ENCODE assay signal across 13 cellular contexts in genomic region chr7:5553298-5553877, GRCh38. TPM values are rescaled to one million over a fixed set of nuclear protein-coding genes. Genes with fewer than 3 reads are reported as not detected.
A peak's percentile ranks its signal among the peaks of the same experiment; 100 is the strongest.
DNase-seq lines count a peak whose midpoint lies in the region; ATAC-seq and TF ChIP-seq lines count a peak whose summit lies in the region.
"Had no signal": no experiment of that assay in that cellular context is flagged by ENCODE, and none has a peak within 500 bp of the region (broad histone marks: within the 10 kb centered on the region; RNA-seq: fewer than 3 reads in every experiment).

No MANE protein-coding gene starts in this region.

- no peak overlapping the region for H3K9ac ChIP-seq in GM23248

- DNase-seq in GM23248 (peak; percentile 32), Panc1 (ENCODE audit: low read depth, low spot score) (no peak), iPS-NIHi11 (ENCODE audit: low spot score) (peak; percentile 4), type B pancreatic cell (ENCODE audit: extremely low spot score, unreplicated experiment) (no peak), natural killer cell (no peak), RKO (ENCODE audit: low spot score) (no peak)
- DNase-seq in stimulated activated naive CD4-positive, alpha-beta T cell treated with Interleukin-2 at 50 U/mL for 16 hours (lab: John Stamatoyannopoulos, UW) = no peak
- DNase-seq: activated naive CD4-positive, alpha-beta T cell treated with anti-CD3 and anti-CD28 coated beads for 36 hours; H9; kidney; NCI-H2107; SJCRH30; stimulated activated CD4-positive, alpha-beta T cell treated with anti-CD3 and anti-CD28 coated beads, Interleukin-4, amount 100 ng/mL, for 1 hour had no signal

- H3K79me2 ChIP-seq in GM23248 (ENCODE audit: insufficient read depth) = no peaks in the 10 kb centered on the region

- no TSS peak for BruUV-seq in Panc1 (replicated peaks; lab: Mats Ljungman, UMichigan)

- no peak overlapping the region for H3K4me3 Mint-ChIP-seq in type B pancreatic cell
- no peak overlapping the region for H3K4me3 Mint-ChIP-seq in natural killer cell

- POLR2A ChIA-PET in Panc1 (lab: Charles Lee) = interaction anchor here (0.6 to 0.7 kb wide), 3 partner anchors 24 to 274 kb away, joined by 3 to 7 read pairs (median 3); no protein-coding TSS in a partner anchor

- H3K9me3 Mint-ChIP-seq in type B pancreatic cell = no peaks in the 10 kb centered on the region
- H3K9me3 Mint-ChIP-seq in natural killer cell = no peaks in the 10 kb centered on the region
- H3K9me3 Mint-ChIP-seq: activated naive CD4-positive, alpha-beta T cell treated with anti-CD3 and anti-CD28 coated beads for 36 hours; H9 had no signal

- ATAC-seq in Panc1 = peak; percentile 16; the same call in 1 of the 2 replicates
- no peak for ATAC-seq in natural killer cell

- H3K36me3 ChIP-seq in GM23248 (ENCODE audit: low read depth) (no peaks in the 10 kb centered on the region), Panc1 (ENCODE audit: control insufficient read depth, insufficient read depth, low read length) (no peaks in the 10 kb centered on the region)
- H3K36me3 ChIP-seq: SJCRH30 had no signal

- H3K27ac ChIP-seq in GM23248 = no peak overlapping the region
- peak overlapping the region; percentile 78 for H3K27ac ChIP-seq in Panc1 (ENCODE audit: low read length)
- H3K27ac ChIP-seq: SJCRH30 had no signal

- in situ Hi-C loops in GM23248 (cut with MboI) (no loop called here), Panc1 (cut with HindIII; ENCODE audit: low pct_unique_long_range_greater_than_20kb, low sequenced_read_pairs) (no loop called here)

- WGBS in GM23248 (ENCODE audit: low coverage in 1 of 2, low lambda C conversion rate in 2 of 2, missing lambda C conversion rate in 2 of 2), 2 experiments = 70 to 72% methylated on average over 9 of the region's 9 CpGs

- peaks cover 26% of the 10 kb centered on the region for H3F3A ChIP-seq in GM23248 (ENCODE audit: insufficient read depth)

- no peak for TF ChIP-seq CTCF in Panc1 (IDR thresholded peaks at IDR 0.05)
- no peak for TF ChIP-seq CTCF in type B pancreatic cell (conservative IDR thresholded peaks at IDR 0.05)
- no peak for TF ChIP-seq CTCF in natural killer cell (IDR thresholded peaks at IDR 0.05)

- H3K4me1 ChIP-seq in GM23248 (ENCODE audit: insufficient read depth) (peaks cover 30% of the 10 kb centered on the region), Panc1 (ENCODE audit: control insufficient read depth, insufficient read depth, low read length) (peaks cover 43% of the 10 kb centered on the region)

- no peak overlapping the region for H2AFZ ChIP-seq in GM23248

- H3K4me3 ChIP-seq in GM23248 (no peak overlapping the region), Panc1 (ENCODE audit: low read depth in 2 of 2, low read length in 2 of 2) (no peak overlapping the region)
- H3K4me3 ChIP-seq: SJCRH30 had no signal

- no peaks in the 10 kb centered on the region for H3K9me3 ChIP-seq in GM23248 (ENCODE audit: low read depth)
- no peaks in the 10 kb centered on the region for H3K9me3 ChIP-seq in Panc1 (ENCODE audit: control insufficient read depth, insufficient read depth, low read depth, low read length)
- H3K9me3 ChIP-seq: SJCRH30 had no signal

- no peaks in the 10 kb centered on the region for H4K20me1 ChIP-seq in GM23248 (ENCODE audit: insufficient read depth)

- H3K27me3 Mint-ChIP-seq in type B pancreatic cell (no peaks in the 10 kb centered on the region), natural killer cell (ENCODE audit: low read depth in 2 of 2) (no peaks in the 10 kb centered on the region)

- no peaks in the 10 kb centered on the region for H3K9me2 ChIP-seq in GM23248 (ENCODE audit: insufficient read depth)

- peaks cover 14% of the 10 kb centered on the region for H3K4me1 Mint-ChIP-seq in type B pancreatic cell (ENCODE audit: unreplicated experiment)
- peaks cover 17 to 39% of the 10 kb centered on the region in 2 donors for H3K4me1 Mint-ChIP-seq in natural killer cell

- H3K27ac Mint-ChIP-seq in type B pancreatic cell (peak overlapping the region; percentile 80), natural killer cell (no peak overlapping the region)
- H3K27ac Mint-ChIP-seq: activated naive CD4-positive, alpha-beta T cell treated with anti-CD3 and anti-CD28 coated beads for 36 hours had no signal

- H3K36me3 Mint-ChIP-seq in type B pancreatic cell (no peaks in the 10 kb centered on the region), natural killer cell (no peaks in the 10 kb centered on the region)

- H3K27me3 ChIP-seq in GM23248 (replicated peaks; ENCODE audit: insufficient read depth) = no peaks in the 10 kb centered on the region
- H3K27me3 ChIP-seq in Panc1 (ENCODE audit: control insufficient read depth, insufficient read depth, low read length) = no peaks in the 10 kb centered on the region

- intact Hi-C loops in Panc1 (cut with micrococcal nuclease; ENCODE audit: unreplicated experiment) = no loop called here
- intact Hi-C loops in natural killer cell (cut with micrococcal nuclease) = no loop called here

- CTCF ChIA-PET in Panc1 (lab: Charles Lee) = interaction anchor here (0.6 kb wide), 1 partner anchor 27 kb away, joined by 6 read pairs; no protein-coding TSS in a partner anchor

- H3K4me2 ChIP-seq in GM23248 (ENCODE audit: unreplicated experiment) = no peak overlapping the region

RNA-seq across cellular contexts. Expression of gene ACTB, which starts 23.0 kb away (rescaled TPM):
- 4,032 and 4,079 TPM in 2 replicates for total RNA-seq in GM23248 (2014; rRNA removed; shearing (Covaris generic))
- 15,990 and 16,462 TPM in 2 replicates for polyA plus RNA-seq in GM23248 (2016; fragmentation: Nextera tagmentation; extraction: Ambion mirVana)
- total RNA-seq in Panc1 (2021; ENCODE audit: unreplicated experiment) = 4,511 TPM
- polyA plus RNA-seq in Panc1 (2012; ENCODE audit: insufficient read length) = 7,753 TPM
- 3,466 and 4,253 TPM in 2 replicates for total RNA-seq in type B pancreatic cell (ENCODE audit: low replicate concordance)
- total RNA-seq in natural killer cell = 1,000 to 10,000 TPM; 4,992 to 6,299 (median 6,160) TPM

RNA-seq across cellular contexts. Expression of gene FSCN1, which starts 39.2 kb away (rescaled TPM):
- total RNA-seq in GM23248 (2014; rRNA removed; shearing (Covaris generic)) = 410 and 423 TPM in 2 replicates
- polyA plus RNA-seq in GM23248 (2016; fragmentation: Nextera tagmentation; extraction: Ambion mirVana) = 183 and 201 TPM in 2 replicates
- total RNA-seq in Panc1 (2021; ENCODE audit: unreplicated experiment) = 327 TPM
- 487 TPM for polyA plus RNA-seq in Panc1 (2012; ENCODE audit: insufficient read length)
- total RNA-seq in type B pancreatic cell (ENCODE audit: low replicate concordance) = 25.3 and 223 TPM in 2 replicates
- 1 to 10 TPM; 3.7 to 6.4 (median 4.8) TPM for total RNA-seq in natural killer cell

RNA-seq across cellular contexts. Expression of gene FBXL18, which starts 39.8 kb away (rescaled TPM):
- 5.9 and 8.6 TPM in 2 replicates for total RNA-seq in GM23248 (2014; rRNA removed; shearing (Covaris generic))
- 11.4 and 12.4 TPM in 2 replicates for polyA plus RNA-seq in GM23248 (2016; fragmentation: Nextera tagmentation; extraction: Ambion mirVana)
- total RNA-seq in Panc1 (2021; ENCODE audit: unreplicated experiment) (29.2 TPM), type B pancreatic cell (ENCODE audit: low replicate concordance) (13.5 and 14.9 TPM in 2 replicates), natural killer cell (10 to 100 TPM; 12.5 to 15.8 (median 12.8) TPM)
- 23.0 TPM for polyA plus RNA-seq in Panc1 (2012; ENCODE audit: insufficient read length)

Comparison
In these comparisons a context has a peak if more than half of its experiments do, and no peak if none do; other contexts are left out.
1. DNase-seq: peak in GM23248 (single experiment) and iPS-NIHi11 (single experiment); none in Panc1 (single experiment), type B pancreatic cell (single experiment), stimulated activated naive CD4-positive, alpha-beta T cell treated with Interleukin-2 at 50 U/mL for 16 hours (single experiment), natural killer cell (single experiment) and RKO (single experiment).